ENCODE assay signal across 8 cellular contexts in the genomic region with DNA sequence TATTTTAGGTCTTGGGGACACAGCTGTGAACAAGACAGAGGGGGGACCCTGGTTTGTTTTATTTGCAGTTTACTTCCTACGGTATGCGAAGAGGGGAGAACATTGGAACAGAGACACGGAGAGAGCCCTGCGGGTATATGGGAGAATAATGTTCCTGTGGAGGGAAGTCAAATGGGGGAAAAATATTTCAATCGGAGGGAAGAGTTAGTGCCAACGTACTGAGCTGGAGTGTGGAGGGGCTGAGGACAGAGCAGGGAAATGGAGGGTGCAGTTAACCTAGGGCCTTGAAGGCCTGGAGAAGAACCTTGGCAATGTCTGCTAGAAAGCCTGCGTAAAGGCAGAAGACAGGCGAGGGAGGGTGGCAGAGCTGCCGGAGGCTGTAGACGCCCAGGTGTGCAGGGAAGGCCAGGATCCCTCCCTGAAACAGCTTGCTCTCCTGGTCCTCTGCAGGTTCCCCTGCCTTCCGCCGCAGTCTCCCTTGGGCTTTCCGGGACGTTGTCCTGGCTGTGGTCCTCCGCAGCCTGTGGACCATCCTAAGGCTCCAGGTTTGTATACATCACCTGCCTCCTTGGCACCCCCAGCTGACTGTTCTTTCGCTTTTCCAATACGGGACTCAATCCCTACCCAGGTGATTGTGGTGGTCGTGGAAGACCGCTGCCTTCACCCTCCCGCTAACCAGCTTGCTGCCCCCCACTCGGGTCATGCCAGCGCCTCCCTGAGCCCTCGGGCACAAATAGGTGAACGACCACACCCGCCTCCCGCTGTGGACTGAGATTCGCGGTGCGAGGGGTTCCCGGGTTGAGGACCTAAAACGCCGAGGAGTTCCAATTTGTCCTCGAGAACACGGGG. TPM values are rescaled to one million over a fixed set of nuclear protein-coding genes. Genes with fewer than 3 reads are reported as not detected.
A peak's percentile ranks its signal among the peaks of the same experiment; 100 is the strongest.
DNase-seq lines count a peak whose midpoint lies in the region; ATAC-seq and TF ChIP-seq lines count a peak whose summit lies in the region.

No MANE protein-coding gene starts in this region.

- peaks cover 15% of the 10 kb centered on the region for H3K36me3 ChIP-seq in CD8-positive, alpha-beta T cell (ENCODE audit: insufficient read depth, low read length)
- peaks cover 44% of the 10 kb centered on the region for H3K36me3 ChIP-seq in HAP-1 (replicated peaks)
- H3K36me3 ChIP-seq in subcutaneous abdominal adipose tissue (ENCODE audit: control insufficient read depth in 5 of 5, insufficient read depth in 5 of 5, low read length in 5 of 5): peaks cover 0 to 20% (median 15%) of the 10 kb centered on the region in 5 donors

- peaks cover 46% of the 10 kb centered on the region for H3K4me1 ChIP-seq in CD8-positive, alpha-beta T cell (ENCODE audit: insufficient read depth, low read length)
- peaks cover 28% of the 10 kb centered on the region for H3K4me1 ChIP-seq in HAP-1
- H3K4me1 ChIP-seq in subcutaneous abdominal adipose tissue (ENCODE audit: control insufficient read depth in 5 of 5, insufficient read depth in 5 of 5, low read length in 5 of 5): peaks cover 20 to 82% (median 68%) of the 10 kb centered on the region in 5 donors

- peak overlapping the region; percentile 77 for H3K4me3 ChIP-seq in CD8-positive, alpha-beta T cell (ENCODE audit: low read depth, low read length)
- H3K4me3 ChIP-seq in HAP-1 (peak overlapping the region; percentile 85), iPS-18c (ENCODE audit: insufficient read depth, low read depth, low read length) (peak overlapping the region; percentile 97), subcutaneous abdominal adipose tissue (ENCODE audit: low read depth in 1 of 5, low read length in 5 of 5) (peak overlapping the region; percentile 58 to 95 (median 84))

- H3K36me3 Mint-ChIP-seq in CD8-positive, alpha-beta T cell: peaks cover 33% of the 10 kb centered on the region
- H3K36me3 Mint-ChIP-seq in activated CD4-positive, alpha-beta memory T cell treated with anti-CD3 and anti-CD28 coated beads for 36 hours: peaks cover 47% of the 10 kb centered on the region

- peak overlapping the region; percentile 95 for H3K27ac Mint-ChIP-seq in CD8-positive, alpha-beta T cell
- H3K27ac Mint-ChIP-seq in activated CD4-positive, alpha-beta memory T cell treated with anti-CD3 and anti-CD28 coated beads for 36 hours: peak overlapping the region; percentile 99

- no peaks in the 10 kb centered on the region for H3K9me3 Mint-ChIP-seq in CD8-positive, alpha-beta T cell
- no peaks in the 10 kb centered on the region for H3K9me3 Mint-ChIP-seq in activated CD4-positive, alpha-beta memory T cell treated with anti-CD3 and anti-CD28 coated beads for 36 hours

- H3K4me3 Mint-ChIP-seq in CD8-positive, alpha-beta T cell: peak overlapping the region; percentile 88
- peak overlapping the region; percentile 96 for H3K4me3 Mint-ChIP-seq in activated CD4-positive, alpha-beta memory T cell treated with anti-CD3 and anti-CD28 coated beads for 36 hours

- peak in 1 of 7 experiments; percentile 33 for DNase-seq in CD8-positive, alpha-beta T cell
- no peak for DNase-seq in HAP-1 (ENCODE audit: low spot score in 2 of 2)
- DNase-seq in activated CD4-positive, alpha-beta memory T cell treated with anti-CD3 and anti-CD28 coated beads for 36 hours: no peak
- DNase-seq in NCI-H2029 treated with DMSO at 0.1 percent for 48 hours (lab: John Stamatoyannopoulos, UW): no peak
- no peak for DNase-seq in NCI-H526 treated with DMSO at 0.1 percent for 48 hours (lab: John Stamatoyannopoulos, UW)

- no peak for TF ChIP-seq CTCF in CD8-positive, alpha-beta T cell (IDR thresholded peaks at IDR 0.05)

- in situ Hi-C loops in HAP-1 (cut with MboI; ENCODE audit: low sequenced_read_pairs): no loop called here

- peak overlapping the region; percentile 84 to 95 (median 88) for H3K9ac ChIP-seq in subcutaneous abdominal adipose tissue (ENCODE audit: low read length in 5 of 5)

- peak overlapping the region; percentile 62 for H3K27ac ChIP-seq in CD8-positive, alpha-beta T cell (ENCODE audit: low read depth, low read length)
- H3K27ac ChIP-seq in subcutaneous abdominal adipose tissue (ENCODE audit: low read depth, low read length): peak overlapping the region; percentile 99

- H3K27me3 ChIP-seq in CD8-positive, alpha-beta T cell (ENCODE audit: insufficient read depth, low read length): no peaks in the 10 kb centered on the region
- H3K27me3 ChIP-seq in HAP-1 (ENCODE audit: low read depth) (no peaks in the 10 kb centered on the region), subcutaneous abdominal adipose tissue (ENCODE audit: control insufficient read depth in 5 of 5, insufficient read depth in 4 of 5, low read length in 5 of 5) (no peaks in the 10 kb centered on the region)

- CTCF ChIA-PET in CD8-positive, alpha-beta T cell (lab: Charles Lee): interaction anchor here (0.6 to 1.1 kb wide), 2 partner anchors 15 to 22 kb away, joined by 3 to 4 read pairs; partner anchors contain the start of gene TRIM52
- CTCF ChIA-PET in activated CD4-positive, alpha-beta memory T cell treated with anti-CD3 and anti-CD28 coated beads for 36 hours (lab: Charles Lee): interaction anchor here (1.2 to 1.5 kb wide), 3 partner anchors 12 to 41 kb away, joined by 3 to 4 read pairs (median 3); partner anchors contain the start of gene TRIM7

- intact Hi-C loops in CD8-positive, alpha-beta T cell (cut with DNase I, micrococcal nuclease): loop anchor here in 1 of 2 experiments (1.0 kb wide), 1 partner anchor 54 kb away; no protein-coding TSS in a partner anchor
- intact Hi-C loops in activated CD4-positive, alpha-beta memory T cell treated with anti-CD3 and anti-CD28 coated beads for 36 hours (cut with micrococcal nuclease): loop anchor here (1.0 to 10.0 kb wide), 2 partner anchors 16 to 751 kb away; partner anchors contain the start of genes CNOT6 and TRIM52

- H3K9me3 ChIP-seq in CD8-positive, alpha-beta T cell (ENCODE audit: low read length): no peaks in the 10 kb centered on the region
- H3K9me3 ChIP-seq in HAP-1: no peaks in the 10 kb centered on the region
- H3K9me3 ChIP-seq in iPS-18c (ENCODE audit: control insufficient read depth, insufficient read depth, low read length): no peaks in the 10 kb centered on the region
- H3K9me3 ChIP-seq in subcutaneous abdominal adipose tissue (ENCODE audit: control insufficient read depth in 5 of 5, low read length in 5 of 5): no peaks in the 10 kb centered on the region

- H3K4me1 Mint-ChIP-seq in CD8-positive, alpha-beta T cell (ENCODE audit: low read depth): peaks cover 82% of the 10 kb centered on the region
- peaks cover 57% of the 10 kb centered on the region for H3K4me1 Mint-ChIP-seq in activated CD4-positive, alpha-beta memory T cell treated with anti-CD3 and anti-CD28 coated beads for 36 hours (ENCODE audit: low read depth)

- no peak for ATAC-seq in CD8-positive, alpha-beta T cell
- ATAC-seq in esophagus mucosa: no peak

- POLR2A ChIA-PET in CD8-positive, alpha-beta T cell (lab: Charles Lee): interaction anchor here (7.1 to 8.1 kb wide), 2 partner anchors 15 to 23 kb away, joined by 64 to 94 read pairs; partner anchors contain the start of genes TRIM41 and TRIM52
- POLR2A ChIA-PET in activated CD4-positive, alpha-beta memory T cell treated with anti-CD3 and anti-CD28 coated beads for 36 hours (lab: Charles Lee): interaction anchor here (0.9 to 12.0 kb wide), 8 partner anchors 10 to 61 kb away, joined by 3 to 100 read pairs (median 11); partner anchors contain the start of genes TRIM41 and TRIM52

- no peaks in the 10 kb centered on the region for H3K27me3 Mint-ChIP-seq in CD8-positive, alpha-beta T cell (ENCODE audit: low read depth)
- H3K27me3 Mint-ChIP-seq in activated CD4-positive, alpha-beta memory T cell treated with anti-CD3 and anti-CD28 coated beads for 36 hours: no peaks in the 10 kb centered on the region

RNA-seq across cellular contexts. Expression of gene RACK1, which starts 1.9 kb away (rescaled TPM):
- total RNA-seq in CD8-positive, alpha-beta T cell: 1,000 to 10,000 TPM; 2,370 to 2,438 TPM
- 1,000 to 10,000 TPM; 2,635 to 2,697 TPM for total RNA-seq in activated CD4-positive, alpha-beta memory T cell treated with anti-CD3 and anti-CD28 coated beads for 36 hours
- total RNA-seq in esophagus mucosa: 1,941 TPM

RNA-seq across cellular contexts. Expression of gene TRIM52, which starts 15.3 kb away (rescaled TPM):
- total RNA-seq in CD8-positive, alpha-beta T cell: 10 to 100 TPM; 23.7 to 28.8 TPM
- 10 to 100 TPM; 10.9 to 11.7 TPM for total RNA-seq in activated CD4-positive, alpha-beta memory T cell treated with anti-CD3 and anti-CD28 coated beads for 36 hours
- 2.7 TPM for total RNA-seq in esophagus mucosa

RNA-seq across cellular contexts. Expression of gene TRIM41, which starts 22.6 kb away (rescaled TPM):
- total RNA-seq in CD8-positive, alpha-beta T cell: 10 to 100 TPM; 20.9 to 22.2 TPM
- 10 to 100 TPM; 35.3 to 36.4 TPM for total RNA-seq in activated CD4-positive, alpha-beta memory T cell treated with anti-CD3 and anti-CD28 coated beads for 36 hours
- 16.4 TPM for total RNA-seq in esophagus mucosa

RNA-seq across cellular contexts. Expression of gene TRIM7, which starts 40.7 kb away (rescaled TPM):
- total RNA-seq in CD8-positive, alpha-beta T cell: under 1 TPM; 0.72 to 0.95 TPM
- 1 to 10 TPM; 2.9 to 3.5 TPM for total RNA-seq in activated CD4-positive, alpha-beta memory T cell treated with anti-CD3 and anti-CD28 coated beads for 36 hours
- 36.9 TPM for total RNA-seq in esophagus mucosa
